Comparison of ENCODE assay signal across 8 cellular contexts in genomic region chr7:116524221-116524608, GRCh38. TPM values are rescaled to one million over a fixed set of nuclear protein-coding genes. Genes with fewer than 3 reads are reported as not detected.
DNase-seq lines count a peak whose midpoint lies in the region; ATAC-seq, FAIRE-seq and TF ChIP-seq lines count a peak whose summit lies in the region.

No MANE protein-coding gene starts in this region.

- WGBS in IMR-90 (ENCODE audit: extremely low coverage in 2 of 2, insufficient read length in 1 of 2), 2 experiments, result 17% methylated on average over 2 of the region's 10 CpGs; no CpG with 5 or more reads in 1 of the 2 experiments
- WGBS in K562 (ENCODE audit: insufficient coverage, low coverage, missing lambda C conversion rate), result 63% methylated on average over 7 of the region's 10 CpGs

- H3K79me2 ChIP-seq in K562 (ENCODE audit: control insufficient read depth, insufficient read depth, low read length), result no peaks in the 10 kb centered on the region

- H2BK120ac ChIP-seq in IMR-90 (ENCODE audit: low read depth, low read length), result peak overlapping the region; percentile 95

- peaks cover 0 to 23% of the 10 kb centered on the region in 2 experiments; a peak in 2 of 4 replicates for H3K79me1 ChIP-seq in IMR-90 (ENCODE audit: low read depth in 1 of 2, low read length in 2 of 2)

- FAIRE-seq in K562 (lab: Jason Lieb, UNC), result peak; percentile 15

- H3K9me1 ChIP-seq in IMR-90 (ENCODE audit: insufficient read depth, low read length), result peaks cover 7% of the 10 kb centered on the region; the same call in 1 of the 2 replicates
- H3K9me1 ChIP-seq in K562 (ENCODE audit: control insufficient read depth, insufficient read depth, low read length), result no peaks in the 10 kb centered on the region

- CTCF ChIA-PET in IMR-90 (lab: Yijun Ruan, JAX), result interaction anchor here (0.6 to 0.7 kb wide), 2 partner anchors 32 to 874 kb away, joined by 3 to 4 read pairs; no protein-coding TSS in a partner anchor
- CTCF ChIA-PET in K562 (lab: Yijun Ruan, JAX; ENCODE audit: low intra/inter-chr PET ratio), result interaction anchor here (1.0 kb wide), 1 partner anchor 84 kb away, joined by 8 read pairs; no protein-coding TSS in a partner anchor

- H2BK5ac ChIP-seq in IMR-90 (ENCODE audit: low read depth, low read length, poor library complexity, severe bottlenecking), result peak overlapping the region; percentile 99

- peaks cover 28 to 32% of the 10 kb centered on the region in 2 donors for H3K4me1 Mint-ChIP-seq in immature natural killer cell
- peaks cover 23% of the 10 kb centered on the region for H3K4me1 Mint-ChIP-seq in stimulated activated memory B cell treated with anti-CD40 and anti-IgM and Interleukin-4, amounts not matched to agents 10 μg/mL and 1 μg/mL and 100 μg/mL, for 72 hours

- peak overlapping the region in 4 of 5 donors; percentile 7 to 72 (median 36) for H3K4me3 Mint-ChIP-seq in immature natural killer cell
- H3K4me3 Mint-ChIP-seq in stimulated activated memory B cell treated with anti-CD40 and anti-IgM and Interleukin-4, amounts not matched to agents 10 μg/mL and 1 μg/mL and 100 μg/mL, for 72 hours, result no peak overlapping the region

- peak overlapping the region; percentile 95 for H2BK20ac ChIP-seq in IMR-90 (ENCODE audit: low read depth, low read length)

- intact Hi-C loops in IMR-90 (cut with micrococcal nuclease) (loop anchor here (1.0 to 2.0 kb wide), 4 partner anchors 53 to 253 kb away; no protein-coding TSS in a partner anchor), K562 (cut with micrococcal nuclease) (loop anchor here (2.0 kb wide), 1 partner anchor 23 kb away; no protein-coding TSS in a partner anchor)

- H3K4me3 ChIP-seq in IMR-90 (ENCODE audit: insufficient read depth, low read depth, low read length) (peak overlapping the region; percentile 72; the same call in 1 of the 2 replicates), K562 (no peak overlapping the region), stomach smooth muscle (ENCODE audit: low read length in 2 of 2) (peak overlapping the region; percentile 60 to 98)

- H3K36me3 ChIP-seq in IMR-90 (ENCODE audit: control insufficient read depth, insufficient read depth, low read length) (peaks cover 10% of the 10 kb centered on the region), K562 (ENCODE audit: control insufficient read depth, insufficient read depth, low read length) (no peaks in the 10 kb centered on the region), stomach smooth muscle (ENCODE audit: control insufficient read depth in 2 of 2, insufficient read depth in 2 of 2, low read length in 2 of 2) (peaks cover 2 to 7% of the 10 kb centered on the region in 2 donors)

- H3K18ac ChIP-seq in IMR-90 (ENCODE audit: low read depth, low read length), result peak overlapping the region; percentile 97

- no peak overlapping the region for H3K27ac Mint-ChIP-seq in immature natural killer cell
- H3K27ac Mint-ChIP-seq in stimulated activated memory B cell treated with anti-CD40 and anti-IgM and Interleukin-4, amounts not matched to agents 10 μg/mL and 1 μg/mL and 100 μg/mL, for 72 hours, result no peak overlapping the region

- H3K27ac ChIP-seq in IMR-90 (ENCODE audit: insufficient read depth, low read length) (peak overlapping the region; percentile 95), K562 (ENCODE audit: extremely low read depth, low read depth, low read length) (no peak overlapping the region), stomach smooth muscle (ENCODE audit: low read length) (peak overlapping the region; percentile 100)

- peak overlapping the region; percentile 69 for H2BK15ac ChIP-seq in IMR-90 (ENCODE audit: low read depth, low read length)

- H3K27me3 Mint-ChIP-seq in immature natural killer cell (ENCODE audit: low read depth in 3 of 3), result peaks cover 30 to 43% (median 34%) of the 10 kb centered on the region in 3 donors
- H3K27me3 Mint-ChIP-seq in stimulated activated memory B cell treated with anti-CD40 and anti-IgM and Interleukin-4, amounts not matched to agents 10 μg/mL and 1 μg/mL and 100 μg/mL, for 72 hours, result peaks cover 31% of the 10 kb centered on the region

- peak overlapping the region; percentile 98 for H3K23ac ChIP-seq in IMR-90 (ENCODE audit: low read depth, low read length)

- peaks cover 8% of the 10 kb centered on the region for H3K4me1 ChIP-seq in IMR-90 (ENCODE audit: control insufficient read depth, insufficient read depth, low read length)
- H3K4me1 ChIP-seq in K562 (replicated peaks in 1 of 2; ENCODE audit: control insufficient read depth in 2 of 2, insufficient read depth in 2 of 2, low read length in 2 of 2), result peaks cover 21 to 24% of the 10 kb centered on the region in 2 experiments
- H3K4me1 ChIP-seq in stomach smooth muscle (ENCODE audit: control insufficient read depth, insufficient read depth, low read length), result peaks cover 35% of the 10 kb centered on the region

- no peaks in the 10 kb centered on the region; the same call in none of the 2 replicates for H4K20me1 ChIP-seq in IMR-90 (ENCODE audit: insufficient read depth, low read length)
- H4K20me1 ChIP-seq in K562 (replicated peaks; ENCODE audit: control insufficient read depth, insufficient read depth, low read length), result no peaks in the 10 kb centered on the region

- in situ Hi-C loops in IMR-90 (cut with MboI; ENCODE audit: low sequenced_read_pairs), result loop anchor here (5.0 to 10.0 kb wide), 2 partner anchors 262 to 349 kb away; no protein-coding TSS in a partner anchor
- in situ Hi-C loops in K562 (cut with MboI), result no loop called here

- peak overlapping the region; percentile 85; the same call in 1 of the 2 replicates for H4K5ac ChIP-seq in IMR-90 (ENCODE audit: low read depth, low read length)

- ATAC-seq in IMR-90 (ENCODE audit: low read depth) (no peak), K562 (no peak)
- no peak for ATAC-seq in stimulated activated memory B cell treated with anti-CD40 and anti-IgM and Interleukin-4, amounts not matched to agents 10 μg/mL and 1 μg/mL and 100 μg/mL, for 72 hours

- peak overlapping the region; percentile 98 for H4K91ac ChIP-seq in IMR-90 (ENCODE audit: insufficient read depth, low read depth, low read length)

- peak overlapping the region; percentile 97 for H3K4ac ChIP-seq in IMR-90 (ENCODE audit: low read depth, low read length)

- no peak for TF ChIP-seq POLR2A in IMR-90 (IDR thresholded peaks at IDR 0.05; ENCODE audit: low read depth, low read length)
- TF ChIP-seq POLR2A in K562 (conservative IDR thresholded peaks at IDR 0.05), result no peak

- H2AFZ ChIP-seq in IMR-90 (replicated peaks; ENCODE audit: low read length, poor library complexity) (peak overlapping the region; percentile 86), K562 (ENCODE audit: low read depth, low read length) (peak overlapping the region; percentile 93)

- TF ChIP-seq CTCF in IMR-90 (conservative IDR thresholded peaks at IDR 0.05; ENCODE audit: low read depth, low read length) (no peak), K562 (IDR thresholded peaks at IDR 0.05 in 2 of 3, conservative IDR thresholded peaks at IDR 0.05 in 1 of 3; ENCODE audit: insufficient read depth in 2 of 3, low read depth in 1 of 3, low read length in 3 of 3) (no peak), GM10266 (IDR thresholded peaks at IDR 0.05; ENCODE audit: control insufficient read depth, insufficient read depth, low read depth, missing control alignments) (no peak)

- BruUV-seq in IMR-90 (replicated peaks; lab: Mats Ljungman, UMichigan), result no TSS peak
- no TSS peak for BruUV-seq in K562 (replicated peaks; lab: Mats Ljungman, UMichigan)

- H2AK5ac ChIP-seq in IMR-90 (ENCODE audit: low read depth, low read length), result peak overlapping the region; percentile 41; the same call in 1 of the 2 replicates

- POLR2A ChIA-PET in IMR-90 (lab: Charles Lee; ENCODE audit: unreplicated experiment), result interaction anchor here (0.6 kb wide), 1 partner anchor 173 kb away, joined by 3 read pairs; no protein-coding TSS in a partner anchor
- POLR2A ChIA-PET in K562 (lab: Yijun Ruan, JAX), result interaction anchor here (0.6 kb wide), 1 partner anchor 9 kb away, joined by 3 read pairs; no protein-coding TSS in a partner anchor

- H3K27me3 ChIP-seq in IMR-90 (ENCODE audit: control insufficient read depth, insufficient read depth, low read length) (no peaks in the 10 kb centered on the region), K562 (ENCODE audit: control insufficient read depth in 2 of 2, insufficient read depth in 2 of 2, low read length in 2 of 2) (peaks cover 0 to 5% of the 10 kb centered on the region in 2 experiments; a peak in 2 of 5 replicates), stomach smooth muscle (ENCODE audit: control insufficient read depth in 1 of 2, insufficient read depth in 2 of 2, low read length in 2 of 2) (peaks cover 0 to 2% of the 10 kb centered on the region in 2 donors)

- TF ChIP-seq EP300 in K562 (IDR thresholded peaks at IDR 0.05; ENCODE audit: low read length), result no peak

- H3K9me3 ChIP-seq in IMR-90 (ENCODE audit: control insufficient read depth, insufficient read depth, low read length) (no peaks in the 10 kb centered on the region), K562 (replicated peaks; ENCODE audit: control insufficient read depth, insufficient read depth, low read depth, low read length) (no peaks in the 10 kb centered on the region), stomach smooth muscle (ENCODE audit: control insufficient read depth in 2 of 2, low read length in 2 of 2) (no peaks in the 10 kb centered on the region)

- H3K36me3 Mint-ChIP-seq in immature natural killer cell, result no peaks in the 10 kb centered on the region
- H3K36me3 Mint-ChIP-seq in stimulated activated memory B cell treated with anti-CD40 and anti-IgM and Interleukin-4, amounts not matched to agents 10 μg/mL and 1 μg/mL and 100 μg/mL, for 72 hours, result no peaks in the 10 kb centered on the region

- dilution Hi-C loops in IMR-90 (cut with HindIII; ENCODE audit: low sequenced_read_pairs, unreplicated experiment), result loop anchor here (25.0 kb wide), 1 partner anchor 262 kb away; no protein-coding TSS in a partner anchor

- DNase-seq in IMR-90 (no peak), K562 (ENCODE audit: extremely low read depth in 1 of 4, low spot score in 3 of 4) (no peak), immature natural killer cell (no peak), NCI-H1436 (lab: John Stamatoyannopoulos, UW) (no peak), GM10266 (ENCODE audit: extremely low spot score) (no peak), DMS79 treated with DMSO at 0.1 percent for 48 hours (lab: John Stamatoyannopoulos, UW) (no peak)

- peak overlapping the region; percentile 92 for H3K14ac ChIP-seq in IMR-90 (replicated peaks; ENCODE audit: low read depth, low read length)

- peak overlapping the region; percentile 50 to 95 for H4K8ac ChIP-seq in IMR-90 (ENCODE audit: low read depth in 2 of 2, low read length in 2 of 2)

- peak overlapping the region; percentile 98 for H3K9ac ChIP-seq in IMR-90 (ENCODE audit: low read depth, low read length)
- peak overlapping the region in 1 of 2 experiments; percentile 89; a peak in 2 of 4 replicates for H3K9ac ChIP-seq in K562 (ENCODE audit: insufficient read depth in 1 of 2, low read depth in 2 of 2, low read length in 2 of 2)
- peak overlapping the region; percentile 74 to 89 for H3K9ac ChIP-seq in stomach smooth muscle (ENCODE audit: low read length in 2 of 2)

- peak overlapping the region; percentile 97 for H3K56ac ChIP-seq in IMR-90 (ENCODE audit: extremely low read depth, insufficient read depth, low read length)

- peak overlapping the region; percentile 94 for H3K4me2 ChIP-seq in IMR-90 (ENCODE audit: low read depth, low read length)
- peak overlapping the region; percentile 98 for H3K4me2 ChIP-seq in K562 (ENCODE audit: insufficient read depth, low read length)

- H2AK9ac ChIP-seq in IMR-90 (replicated peaks; ENCODE audit: low read depth, low read length, poor library complexity), result peak overlapping the region; percentile 35

- peaks cover 0 to 2% (median 0%) of the 10 kb centered on the region in 6 donors for H3K9me3 Mint-ChIP-seq in immature natural killer cell
- no peaks in the 10 kb centered on the region for H3K9me3 Mint-ChIP-seq in stimulated activated memory B cell treated with anti-CD40 and anti-IgM and Interleukin-4, amounts not matched to agents 10 μg/mL and 1 μg/mL and 100 μg/mL, for 72 hours

- TF ChIP-seq RAD21 in IMR-90 (IDR thresholded peaks at IDR 0.05; ENCODE audit: low read length) (no peak), K562 (CRISPR knock-in tag; conservative IDR thresholded peaks at IDR 0.05 in 1 of 2, IDR thresholded peaks at IDR 0.05 in 1 of 2) (no peak)

RNA-seq across cellular contexts. Expression of gene CAV1, which starts 0.6 kb away (rescaled TPM):
- 1,496 and 1,592 TPM in 2 replicates for total RNA-seq in IMR-90 (2012; rRNA removed)
- polyA plus RNA-seq in IMR-90 (2012; rRNA removed), result 1,549 and 1,808 TPM in 2 replicates
- 1,102 and 4,328 TPM in 2 replicates for polyA plus RNA-seq in IMR-90 (2012; cell fraction: cytosol; rRNA removed)
- 319 and 633 TPM in 2 replicates for polyA plus RNA-seq in IMR-90 (2012; cell fraction: nucleus; rRNA removed; ENCODE audit: low replicate concordance)
- total RNA-seq in K562 (2011; cell fraction: chromatin; rRNA removed; ENCODE audit: low replicate concordance), result 0.79 and 1.5 TPM in 2 replicates
- total RNA-seq in K562 (2011; cell fraction: nucleolus; rRNA removed), result 1.2 TPM in 1 of 2 replicates, not detected in the other
- 1.5 TPM in 1 of 2 replicates, not detected in the other for total RNA-seq in K562 (2011; cell fraction: nucleoplasm; rRNA removed)
- total RNA-seq in K562 (2014; rRNA removed), result 0.08 and 1.1 TPM in 2 replicates
- 0.16 and 0.29 TPM in 2 replicates for total RNA-seq in K562 (2014; rRNA removed; fragmentation: Illumina TruSeq; extraction: Trizol)
- total RNA-seq in K562 (2015; rRNA removed; fragmentation: Illumina TruSeq; extraction: Trizol), result 0.40 and 0.64 TPM in 2 replicates
- total RNA-seq in K562 (2021), result 1.0 and 1.5 TPM in 2 replicates
- 1.5 and 2.5 TPM in 2 replicates for polyA plus RNA-seq in K562 (2011; rRNA removed)
- 4.8 and 4.9 TPM in 2 replicates for polyA plus RNA-seq in K562 (2011; cell fraction: cytosol; rRNA removed)
- 1.9 and 3.3 TPM in 2 replicates for polyA plus RNA-seq in K562 (2011; cell fraction: nucleus; rRNA removed)
- 0.51 and 0.55 TPM in 2 replicates for polyA plus RNA-seq in K562 (2012)
- polyA plus RNA-seq in K562 (2014; fragmentation: Illumina TruSeq; extraction: Trizol), result 0.62 and 0.86 TPM in 2 replicates
- under 1 TPM; 0.63 to 0.82 TPM for polyA plus RNA-seq in K562 (2014; fragmentation: Nextera tagmentation; extraction: Ambion mirVana)
- polyA plus RNA-seq in K562 (2014; rRNA removed), result 0.08 and 0.49 TPM in 2 replicates
- 3.4 and 5.0 TPM in 2 replicates for polyA minus RNA-seq in K562 (2011; rRNA and poly(A)+ RNA removed)
- polyA minus RNA-seq in K562 (2011; cell fraction: cytosol; rRNA and poly(A)+ RNA removed), result 0.76 and 2.1 TPM in 2 replicates
- 1.00 and 1.2 TPM in 2 replicates for polyA minus RNA-seq in K562 (2011; cell fraction: nucleus; rRNA and poly(A)+ RNA removed)
- 1 to 10 TPM in 1 of 3 donors, under 1 TPM in 1, not detected in 1; 0.53 to 2.2 TPM for polyA plus RNA-seq in immature natural killer cell

RNA-seq across cellular contexts. Expression of gene CAV2, which starts 24.7 kb away (rescaled TPM):
- total RNA-seq in IMR-90 (2012; rRNA removed) (199 and 217 TPM in 2 replicates), K562 (2014; rRNA removed) (30.0 and 32.4 TPM in 2 replicates), K562 (2014; rRNA removed; fragmentation: Illumina TruSeq; extraction: Trizol) (43.0 and 50.7 TPM in 2 replicates), K562 (2015; rRNA removed; fragmentation: Illumina TruSeq; extraction: Trizol) (43.9 and 49.3 TPM in 2 replicates), K562 (2021) (36.4 and 38.3 TPM in 2 replicates)
- polyA plus RNA-seq in IMR-90 (2012; rRNA removed) (217 and 265 TPM in 2 replicates), K562 (2011; rRNA removed) (109 and 137 TPM in 2 replicates), K562 (2014; fragmentation: Illumina TruSeq; extraction: Trizol) (34.1 and 41.4 TPM in 2 replicates), K562 (2014; fragmentation: Nextera tagmentation; extraction: Ambion mirVana) (10 to 100 TPM; 16.1 to 16.5 TPM), K562 (2014; rRNA removed) (30.3 and 31.8 TPM in 2 replicates), immature natural killer cell (not detected)
- 110 and 169 TPM in 2 replicates for polyA plus RNA-seq in IMR-90 (2012; cell fraction: cytosol; rRNA removed)
- 42.8 and 115 TPM in 2 replicates for polyA plus RNA-seq in IMR-90 (2012; cell fraction: nucleus; rRNA removed; ENCODE audit: low replicate concordance)
- total RNA-seq in K562 (2011; cell fraction: chromatin; rRNA removed; ENCODE audit: low replicate concordance), result 38.0 and 48.6 TPM in 2 replicates
- total RNA-seq in K562 (2011; cell fraction: nucleolus; rRNA removed), result 45.0 and 46.4 TPM in 2 replicates
- 52.1 and 67.7 TPM in 2 replicates for total RNA-seq in K562 (2011; cell fraction: nucleoplasm; rRNA removed)
- 80.8 and 129 TPM in 2 replicates for polyA plus RNA-seq in K562 (2011; cell fraction: cytosol; rRNA removed)
- 57.6 and 71.3 TPM in 2 replicates for polyA plus RNA-seq in K562 (2011; cell fraction: nucleus; rRNA removed)
- polyA plus RNA-seq in K562 (2012), result 25.3 and 39.5 TPM in 2 replicates
- polyA minus RNA-seq in K562 (2011; rRNA and poly(A)+ RNA removed), result 119 and 144 TPM in 2 replicates
- 58.1 and 68.9 TPM in 2 replicates for polyA minus RNA-seq in K562 (2011; cell fraction: cytosol; rRNA and poly(A)+ RNA removed)
- polyA minus RNA-seq in K562 (2011; cell fraction: nucleus; rRNA and poly(A)+ RNA removed), result 39.6 and 59.2 TPM in 2 replicates

Comparison
In these comparisons a context has a peak if more than half of its experiments do, and no peak if none do; other contexts are left out.
1. RNA of gene CAV1, which starts 0.6 kb away (polyA plus RNA-seq): 319 to 4,328 TPM in IMR-90; 0.08 to 4.9 TPM in K562 and 0.53 to 2.2 TPM in immature natural killer cell; every median in the first group is over 10 times any median in the second.
2. RNA of gene CAV2, which starts 24.7 kb away (polyA plus RNA-seq): 42.8 to 265 TPM in IMR-90 and 16.1 to 137 TPM in K562; not detected in immature natural killer cell; every median in the first group is over 10 times any median in the second.